In the genomic region with DNA sequence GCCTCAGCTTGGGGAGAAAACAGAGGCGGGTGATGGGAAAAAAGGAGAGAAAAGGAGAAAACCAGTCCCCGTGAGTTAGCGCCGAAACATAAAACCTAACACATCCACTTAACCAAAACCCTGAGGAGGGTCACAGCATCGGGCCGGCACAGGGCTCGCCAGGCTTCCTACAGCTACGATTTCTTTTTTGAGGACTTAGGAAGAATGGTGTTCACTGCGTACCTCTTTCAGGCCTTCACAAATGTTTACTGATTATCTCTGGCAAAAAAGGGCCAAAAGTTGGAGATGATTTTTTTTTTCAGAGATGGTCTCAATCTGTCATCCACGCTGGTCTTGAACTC, we compare ENCODE assay signal across 14 cellular contexts. TPM values are rescaled to one million over a fixed set of nuclear protein-coding genes. Genes with fewer than 3 reads are reported as not detected.
DNase-seq lines count a peak whose midpoint lies in the region; ATAC-seq and TF ChIP-seq lines count a peak whose summit lies in the region.
"Had no signal": no experiment of that assay in that cellular context is flagged by ENCODE, and none has a peak within 500 bp of the region (broad histone marks: within the 10 kb centered on the region; RNA-seq: fewer than 3 reads in every experiment).

No MANE protein-coding gene starts in this region.

- no peak for ATAC-seq in naive thymus-derived CD8-positive, alpha-beta T cell
- ATAC-seq: GM12878, HCT116 had no signal

- H3K27ac ChIP-seq in Peyer's patch, result no peak overlapping the region
- H3K27ac ChIP-seq: 22Rv1 had no signal

- H3K9me3 Mint-ChIP-seq in endothelial cell (ENCODE audit: unreplicated experiment) (no peaks in the 10 kb centered on the region), progenitor cell of endocrine pancreas (ENCODE audit: low read depth) (no peaks in the 10 kb centered on the region)
- no peaks in the 10 kb centered on the region for H3K9me3 Mint-ChIP-seq in naive thymus-derived CD8-positive, alpha-beta T cell
- H3K9me3 Mint-ChIP-seq: CD4-positive, CD25-positive, alpha-beta regulatory T cell had no signal

- H3K36me3 Mint-ChIP-seq in endothelial cell (ENCODE audit: low read depth, unreplicated experiment) (peaks cover 13% of the 10 kb centered on the region), progenitor cell of endocrine pancreas (ENCODE audit: insufficient read depth) (peaks cover 9% of the 10 kb centered on the region)
- H3K36me3 Mint-ChIP-seq in naive thymus-derived CD8-positive, alpha-beta T cell, result peaks cover 0 to 31% (median 8%) of the 10 kb centered on the region in 3 donors

- no peaks in the 10 kb centered on the region for H3K27me3 ChIP-seq in Peyer's patch

- H3K27ac Mint-ChIP-seq in endothelial cell (ENCODE audit: unreplicated experiment), result peak overlapping the region; percentile 42
- H3K27ac Mint-ChIP-seq in progenitor cell of endocrine pancreas, result no peak overlapping the region
- peak overlapping the region in 2 of 10 donors; percentile 24 to 27 for H3K27ac Mint-ChIP-seq in naive thymus-derived CD8-positive, alpha-beta T cell

- H3K4me3 ChIP-seq in Peyer's patch, result no peak overlapping the region
- H3K4me3 ChIP-seq: BLaER1 treated with 17β-estradiol and CSF1 and Interleukin-3, amounts not matched to agents 10 nM and 100 nM; GM12878 had no signal

- TF ChIP-seq POLR2A in Peyer's patch (IDR thresholded peaks at IDR 0.05), result no peak

- no peaks in the 10 kb centered on the region for H3K4me1 Mint-ChIP-seq in endothelial cell (ENCODE audit: unreplicated experiment)
- peaks cover 5% of the 10 kb centered on the region for H3K4me1 Mint-ChIP-seq in progenitor cell of endocrine pancreas (ENCODE audit: low read depth)
- H3K4me1 Mint-ChIP-seq in naive thymus-derived CD8-positive, alpha-beta T cell, result peaks cover 0 to 8% (median 3%) of the 10 kb centered on the region in 4 donors

- peak; percentile 18 for DNase-seq in activated CD8-positive, alpha-beta memory T cell treated with anti-CD3 and anti-CD28 coated beads, Interleukin-2, amount 50 U/mL, for 48 hours
- DNase-seq in activated CD8-positive, alpha-beta memory T cell treated with anti-CD3 and anti-CD28 coated beads for 24 hours, result no peak
- DNase-seq in Peyer's patch, result peak in 2 of 3 donors; percentile 11 to 24
- no peak for DNase-seq in endothelial cell (ENCODE audit: low spot score)
- no peak for DNase-seq in activated CD4-positive, alpha-beta T cell treated with anti-CD3 and anti-CD28 coated beads, Interleukin-2, amount 50 U/mL, for 4 hours
- DNase-seq in progenitor cell of endocrine pancreas (ENCODE audit: low spot score, unreplicated experiment), result no peak
- no peak for DNase-seq in naive thymus-derived CD8-positive, alpha-beta T cell
- DNase-seq: AML-193; Calu3; CD4-positive, CD25-positive, alpha-beta regulatory T cell had no signal

- H3K27me3 Mint-ChIP-seq in endothelial cell (ENCODE audit: unreplicated experiment), result peaks cover 5% of the 10 kb centered on the region
- no peaks in the 10 kb centered on the region for H3K27me3 Mint-ChIP-seq in progenitor cell of endocrine pancreas
- H3K27me3 Mint-ChIP-seq in naive thymus-derived CD8-positive, alpha-beta T cell, result no peaks in the 10 kb centered on the region
- H3K27me3 Mint-ChIP-seq: CD4-positive, CD25-positive, alpha-beta regulatory T cell had no signal

- no peak overlapping the region for H3K4me3 Mint-ChIP-seq in endothelial cell (ENCODE audit: unreplicated experiment)
- H3K4me3 Mint-ChIP-seq in progenitor cell of endocrine pancreas (ENCODE audit: low read depth), result no peak overlapping the region
- no peak overlapping the region for H3K4me3 Mint-ChIP-seq in naive thymus-derived CD8-positive, alpha-beta T cell
- H3K4me3 Mint-ChIP-seq: CD4-positive, CD25-positive, alpha-beta regulatory T cell had no signal

- TF ChIP-seq CTCF in Peyer's patch (IDR thresholded peaks at IDR 0.05) (no peak), endothelial cell (IDR thresholded peaks at IDR 0.05; ENCODE audit: unreplicated experiment) (no peak), progenitor cell of endocrine pancreas (IDR thresholded peaks at IDR 0.05; ENCODE audit: unreplicated experiment) (no peak)

- POLR2A ChIA-PET in naive thymus-derived CD8-positive, alpha-beta T cell (lab: Charles Lee), result no interaction called here

- peaks cover 0 to 15% (median 0%) of the 10 kb centered on the region in 4 donors for H3K4me1 ChIP-seq in Peyer's patch

- no peaks in the 10 kb centered on the region for H3K9me3 ChIP-seq in Peyer's patch
- H3K9me3 ChIP-seq: BLaER1 treated with 17β-estradiol and CSF1 and Interleukin-3, amounts not matched to agents 10 nM and 100 nM had no signal

- H3K36me3 ChIP-seq in Peyer's patch, result peaks cover 0 to 89% (median 0%) of the 10 kb centered on the region in 3 donors

RNA-seq across cellular contexts. Expression of a gene that starts 48.8 kb away (rescaled TPM):
- total RNA-seq in Peyer's patch (100 to 1,000 TPM; 111 to 151 (median 117) TPM), endothelial cell (ENCODE audit: unreplicated experiment) (142 TPM), progenitor cell of endocrine pancreas (199 and 201 TPM in 2 replicates)
- 10 to 100 TPM; 28.4 to 31.9 TPM for total RNA-seq in naive thymus-derived CD8-positive, alpha-beta T cell
- 100 to 1,000 TPM in 1 of 3 donors, 10 to 100 TPM in 2; 75.1 to 140 (median 81.6) TPM for polyA plus RNA-seq in naive thymus-derived CD8-positive, alpha-beta T cell

Comparison
In these comparisons a context has a peak if more than half of its experiments do, and no peak if none do; other contexts are left out.
1. DNase-seq: peak in activated CD8-positive, alpha-beta memory T cell treated with anti-CD3 and anti-CD28 coated beads, Interleukin-2, amount 50 U/mL, for 48 hours (single experiment) and Peyer's patch (2 of 3); none in activated CD8-positive, alpha-beta memory T cell treated with anti-CD3 and anti-CD28 coated beads for 24 hours (single experiment), endothelial cell (single experiment), activated CD4-positive, alpha-beta T cell treated with anti-CD3 and anti-CD28 coated beads, Interleukin-2, amount 50 U/mL, for 4 hours (0 of 2), progenitor cell of endocrine pancreas (single experiment) and naive thymus-derived CD8-positive, alpha-beta T cell (0 of 10).